31 cellular contexts compared by ENCODE assay signal in the genomic region with DNA sequence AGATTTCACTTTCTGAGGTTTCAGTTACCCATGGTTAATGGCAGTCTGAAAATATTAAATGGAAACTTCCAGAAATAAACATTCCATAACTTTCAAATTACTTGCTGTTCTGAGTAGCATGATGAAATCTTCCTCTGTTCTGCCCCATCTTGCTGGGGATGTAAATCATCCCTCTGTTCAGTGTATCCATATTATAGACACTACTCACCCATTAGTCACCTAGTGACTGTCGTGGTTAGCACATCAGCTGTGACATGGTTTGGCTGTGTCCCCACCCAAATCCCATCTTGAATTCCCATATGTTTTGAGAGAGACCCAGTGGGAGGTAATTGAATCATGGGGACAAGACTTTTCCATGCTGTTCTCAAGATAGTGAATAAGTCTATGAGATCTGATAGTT.
A peak's percentile ranks its signal among the peaks of the same experiment; 100 is the strongest.
DNase-seq lines count a peak whose midpoint lies in the region; ATAC-seq, FAIRE-seq and TF ChIP-seq lines count a peak whose summit lies in the region.
"Had no signal": no experiment of that assay in that cellular context is flagged by ENCODE, and none has a peak within 500 bp of the region (broad histone marks: within the 10 kb centered on the region; RNA-seq: fewer than 3 reads in every experiment).

No MANE protein-coding gene starts in this region.

- no peak overlapping the region for H3K9ac ChIP-seq in astrocyte (ENCODE audit: low read length)
- H3K9ac ChIP-seq: BLaER1 treated with 17β-estradiol and CSF1 and Interleukin-3, amounts not matched to agents 10 nM and 100 nM had no signal

- H3K4me3 ChIP-seq in astrocyte (ENCODE audit: insufficient read depth, low read depth, low read length) (no peak overlapping the region), foreskin fibroblast (ENCODE audit: low read depth in 1 of 2, low read length in 2 of 2) (no peak overlapping the region)
- no peak overlapping the region for H3K4me3 ChIP-seq in CD8-positive, alpha-beta memory T cell (ENCODE audit: low read length)
- H3K4me3 ChIP-seq: BLaER1 treated with 17β-estradiol and CSF1 and Interleukin-3, amounts not matched to agents 10 nM and 100 nM; HAP-1; pancreas; right atrium auricular region; SK-N-MC; tibial artery had no signal

- H3K36me3 Mint-ChIP-seq in HFFc6 (ENCODE audit: low read depth): peaks cover 4% of the 10 kb centered on the region; the same call in 1 of the 2 replicates
- H3K36me3 Mint-ChIP-seq in astrocyte (ENCODE audit: low read depth, unreplicated experiment): no peaks in the 10 kb centered on the region
- H3K36me3 Mint-ChIP-seq in CD8-positive, alpha-beta memory T cell: no peaks in the 10 kb centered on the region
- H3K36me3 Mint-ChIP-seq: activated naive CD4-positive, alpha-beta T cell treated with anti-CD3 and anti-CD28 coated beads, Interleukin-2, amount 10 ng/mL, durations not matched to agents 7 days and 5 days; mesothelial cell of epicardium; natural killer cell treated with Interleukin-12 subunit alpha and Interleukin-12 subunit beta and Interleukin-15 and Interleukin-18, amount 100 ng/mL, for 72 hours had no signal

- no peaks in the 10 kb centered on the region for H3K9me3 ChIP-seq in astrocyte (ENCODE audit: insufficient read depth, low read depth, low read length)
- H3K9me3 ChIP-seq in CD8-positive, alpha-beta memory T cell (ENCODE audit: low read length): no peaks in the 10 kb centered on the region
- H3K9me3 ChIP-seq: HAP-1, pancreas, right atrium auricular region, tibial artery had no signal

- no peak overlapping the region for H3K27ac Mint-ChIP-seq in HFFc6
- H3K27ac Mint-ChIP-seq in astrocyte (ENCODE audit: unreplicated experiment): no peak overlapping the region
- H3K27ac Mint-ChIP-seq in CD8-positive, alpha-beta memory T cell: no peak overlapping the region
- H3K27ac Mint-ChIP-seq: activated CD4-positive, alpha-beta T cell treated with anti-CD3 and anti-CD28 coated beads, Interleukin-2, amount 10 ng/mL, durations not matched to agents 24 days and 14 days; activated naive CD4-positive, alpha-beta T cell treated with anti-CD3 and anti-CD28 coated beads, Interleukin-2, amount 10 ng/mL, durations not matched to agents 7 days and 5 days; mesothelial cell of epicardium; natural killer cell treated with Interleukin-12 subunit alpha and Interleukin-12 subunit beta and Interleukin-15 and Interleukin-18, amount 100 ng/mL, for 72 hours; stimulated activated naive CD8-positive, alpha-beta T cell treated with anti-CD3 and anti-CD28 coated beads, Interleukin-15, Interleukin-2, amounts not matched to agents 100 ng/mL and 50 ng/mL, for 24 hours had no signal

- H3K79me2 ChIP-seq in astrocyte (ENCODE audit: insufficient read depth, low read length): no peaks in the 10 kb centered on the region

- H3K36me3 ChIP-seq in astrocyte (ENCODE audit: insufficient read depth, low read length): no peaks in the 10 kb centered on the region
- H3K36me3 ChIP-seq in CD8-positive, alpha-beta memory T cell (ENCODE audit: insufficient read depth, low read length): no peaks in the 10 kb centered on the region
- H3K36me3 ChIP-seq: BLaER1 treated with 17β-estradiol and CSF1 and Interleukin-3, amounts not matched to agents 10 nM and 100 nM; HAP-1; pancreas; right atrium auricular region; tibial artery had no signal

- FAIRE-seq in astrocyte (lab: Jason Lieb, UNC) (no peak), GM19239 (lab: Jason Lieb, UNC) (no peak)
- FAIRE-seq: pancreas had no signal

- H3K4me1 Mint-ChIP-seq in HFFc6 (ENCODE audit: low read depth) (peaks cover 38% of the 10 kb centered on the region), astrocyte (ENCODE audit: low read depth, unreplicated experiment) (peaks cover 2% of the 10 kb centered on the region)
- no peaks in the 10 kb centered on the region for H3K4me1 Mint-ChIP-seq in CD8-positive, alpha-beta memory T cell
- H3K4me1 Mint-ChIP-seq: activated CD4-positive, alpha-beta T cell treated with anti-CD3 and anti-CD28 coated beads, Interleukin-2, amount 10 ng/mL, durations not matched to agents 24 days and 14 days; activated naive CD4-positive, alpha-beta T cell treated with anti-CD3 and anti-CD28 coated beads, Interleukin-2, amount 10 ng/mL, durations not matched to agents 7 days and 5 days; central memory CD8-positive, alpha-beta T cell had no signal

- CTCF ChIA-PET in CD8-positive, alpha-beta memory T cell (lab: Charles Lee): no interaction called here

- H3K4me3 Mint-ChIP-seq in HFFc6: no peak overlapping the region
- H3K4me3 Mint-ChIP-seq in astrocyte (ENCODE audit: unreplicated experiment): no peak overlapping the region
- no peak overlapping the region for H3K4me3 Mint-ChIP-seq in CD8-positive, alpha-beta memory T cell
- H3K4me3 Mint-ChIP-seq: activated CD4-positive, alpha-beta T cell treated with anti-CD3 and anti-CD28 coated beads, Interleukin-2, amount 10 ng/mL, durations not matched to agents 24 days and 14 days; activated naive CD4-positive, alpha-beta T cell treated with anti-CD3 and anti-CD28 coated beads, Interleukin-2, amount 10 ng/mL, durations not matched to agents 7 days and 5 days; central memory CD8-positive, alpha-beta T cell; mesothelial cell of epicardium; natural killer cell treated with Interleukin-12 subunit alpha and Interleukin-12 subunit beta and Interleukin-15 and Interleukin-18, amount 100 ng/mL, for 72 hours; stimulated activated naive CD8-positive, alpha-beta T cell treated with anti-CD3 and anti-CD28 coated beads, Interleukin-15, Interleukin-2, amounts not matched to agents 100 ng/mL and 50 ng/mL, for 24 hours had no signal

- H4K20me1 ChIP-seq in astrocyte (ENCODE audit: insufficient read depth, low read length): no peaks in the 10 kb centered on the region
- H4K20me1 ChIP-seq: BLaER1 treated with 17β-estradiol and CSF1 and Interleukin-3, amounts not matched to agents 10 nM and 100 nM had no signal

- no peak overlapping the region for H3K27ac ChIP-seq in astrocyte (ENCODE audit: low read depth, low read length)
- H3K27ac ChIP-seq in CD8-positive, alpha-beta memory T cell (ENCODE audit: low read depth, low read length): no peak overlapping the region
- H3K27ac ChIP-seq: BLaER1 treated with 17β-estradiol and CSF1 and Interleukin-3, amounts not matched to agents 10 nM and 100 nM; pancreas; right atrium auricular region; SK-N-MC; tibial artery; VCaP had no signal

- no peak for TF ChIP-seq CTCF in HFFc6 (IDR thresholded peaks at IDR 0.05)
- TF ChIP-seq CTCF in astrocyte (IDR thresholded peaks at IDR 0.05; ENCODE audit: insufficient read depth, low read depth, low read length): no peak
- TF ChIP-seq CTCF in foreskin fibroblast (IDR thresholded peaks at IDR 0.05; ENCODE audit: low read depth, low read length): no peak

- POLR2A ChIA-PET in CD8-positive, alpha-beta memory T cell (lab: Charles Lee): no interaction called here

- H2AFZ ChIP-seq in astrocyte (ENCODE audit: low read depth, low read length): no peak overlapping the region

- H3K9me3 Mint-ChIP-seq in HFFc6 (no peaks in the 10 kb centered on the region), astrocyte (ENCODE audit: unreplicated experiment) (peaks cover 4% of the 10 kb centered on the region)
- H3K9me3 Mint-ChIP-seq in CD8-positive, alpha-beta memory T cell: peaks cover 0 to 4% (median 1%) of the 10 kb centered on the region in 5 donors
- H3K9me3 Mint-ChIP-seq: activated CD4-positive, alpha-beta T cell treated with anti-CD3 and anti-CD28 coated beads, Interleukin-2, amount 10 ng/mL, durations not matched to agents 24 days and 14 days; activated naive CD4-positive, alpha-beta T cell treated with anti-CD3 and anti-CD28 coated beads, Interleukin-2, amount 10 ng/mL, durations not matched to agents 7 days and 5 days; stimulated activated naive CD8-positive, alpha-beta T cell treated with anti-CD3 and anti-CD28 coated beads, Interleukin-15, Interleukin-2, amounts not matched to agents 100 ng/mL and 50 ng/mL, for 24 hours had no signal

- H3K4me2 ChIP-seq in astrocyte (ENCODE audit: low read length): no peak overlapping the region
- H3K4me2 ChIP-seq: BLaER1 treated with 17β-estradiol and CSF1 and Interleukin-3, amounts not matched to agents 10 nM and 100 nM had no signal

- H3K27me3 Mint-ChIP-seq in HFFc6 (ENCODE audit: insufficient read depth): no peaks in the 10 kb centered on the region
- H3K27me3 Mint-ChIP-seq in astrocyte (ENCODE audit: low read depth, unreplicated experiment): no peaks in the 10 kb centered on the region
- peaks cover 0 to 3% of the 10 kb centered on the region in 2 donors for H3K27me3 Mint-ChIP-seq in CD8-positive, alpha-beta memory T cell
- H3K27me3 Mint-ChIP-seq: activated CD4-positive, alpha-beta T cell treated with anti-CD3 and anti-CD28 coated beads, Interleukin-2, amount 10 ng/mL, durations not matched to agents 24 days and 14 days; activated naive CD4-positive, alpha-beta T cell treated with anti-CD3 and anti-CD28 coated beads, Interleukin-2, amount 10 ng/mL, durations not matched to agents 7 days and 5 days; central memory CD8-positive, alpha-beta T cell; stimulated activated naive CD8-positive, alpha-beta T cell treated with anti-CD3 and anti-CD28 coated beads, Interleukin-15, Interleukin-2, amounts not matched to agents 100 ng/mL and 50 ng/mL, for 24 hours had no signal

- peak; percentile 35 for DNase-seq in A172 (ENCODE audit: low spot score)
- peak; percentile 9 for DNase-seq in HFFc6
- peak; percentile 1 for DNase-seq in astrocyte (ENCODE audit: low read depth)
- peak; percentile 61 to 74 for DNase-seq in foreskin fibroblast
- DNase-seq in DMS53 (lab: John Stamatoyannopoulos, UW): no peak
- no peak for DNase-seq in CD8-positive, alpha-beta memory T cell
- no peak for DNase-seq in GM19239 (ENCODE audit: insufficient read length, low spot score)
- DNase-seq: 8988T; activated CD4-positive, alpha-beta T cell treated with anti-CD3 and anti-CD28 coated beads, Interleukin-2, amount 10 ng/mL, durations not matched to agents 24 days and 14 days; activated naive CD4-positive, alpha-beta T cell treated with anti-CD3 and anti-CD28 coated beads, Interleukin-2, amount 10 ng/mL, durations not matched to agents 7 days and 5 days; anterior cingulate cortex; erythroblast; NCI-H2107; NCI-H524; pancreas; RPMI8226; stimulated activated CD4-positive, alpha-beta T cell treated with anti-CD3 and anti-CD28 coated beads, Interleukin-12 subunit alpha, Interleukin-12 subunit beta, amount 100 ng/mL, for 4 hours; stimulated activated CD4-positive, alpha-beta T cell treated with anti-CD3 and anti-CD28 coated beads, Interleukin-4, amount 100 ng/mL, for 4 hours; T-helper 2 cell; tibial artery had no signal

- no peaks in the 10 kb centered on the region for H3K4me1 ChIP-seq in astrocyte (ENCODE audit: insufficient read depth, low read length)
- H3K4me1 ChIP-seq in CD8-positive, alpha-beta memory T cell (ENCODE audit: insufficient read depth, low read length): no peaks in the 10 kb centered on the region
- H3K4me1 ChIP-seq: HAP-1, pancreas, right atrium auricular region, tibial artery had no signal

- H3K27me3 ChIP-seq in astrocyte (ENCODE audit: insufficient read depth, low read length): no peaks in the 10 kb centered on the region
- no peaks in the 10 kb centered on the region for H3K27me3 ChIP-seq in CD8-positive, alpha-beta memory T cell (ENCODE audit: insufficient read depth, low read length, poor library complexity, severe bottlenecking)
- H3K27me3 ChIP-seq: BLaER1 treated with 17β-estradiol and CSF1 and Interleukin-3, amounts not matched to agents 10 nM and 100 nM; pancreas; right atrium auricular region; tibial artery had no signal

- ATAC-seq in HG03196 (IDR thresholded peaks at IDR 0.05; ENCODE audit: unreplicated experiment): no peak
- ATAC-seq: left lobe of liver; natural killer cell treated with Interleukin-12 subunit alpha and Interleukin-12 subunit beta and Interleukin-15 and Interleukin-18, amount 100 ng/mL, for 72 hours; pancreas had no signal

Comparison
In these comparisons a context has a peak if more than half of its experiments do, and no peak if none do; other contexts are left out.
1. DNase-seq: peak in A172 (single experiment), HFFc6 (single experiment), astrocyte (single experiment) and foreskin fibroblast (2 of 2); none in DMS53 (single experiment), CD8-positive, alpha-beta memory T cell (0 of 5) and GM19239 (single experiment).